ENCODE assay signal across 27 cellular contexts in genomic region chrX:42392846-42393245, GRCh38.
"Had no signal": no experiment of that assay in that cellular context is flagged by ENCODE, and none has a peak within 500 bp of the region (broad histone marks: within the 10 kb centered on the region; RNA-seq: fewer than 3 reads in every experiment).

No MANE protein-coding gene starts in this region.

- FAIRE-seq: small intestine had no signal

- H3K27ac Mint-ChIP-seq: naive thymus-derived CD8-positive, alpha-beta T cell; natural killer cell treated with Interleukin-12 subunit alpha and Interleukin-12 subunit beta and Interleukin-15 and Interleukin-18, amount 100 ng/mL, for 72 hours; nephron progenitor cell; progenitor cell of endocrine pancreas; stimulated activated memory B cell treated with anti-CD40 and anti-IgM and Interleukin-4, amounts not matched to agents 10 μg/mL and 1 μg/mL and 100 μg/mL, for 72 hours; stimulated activated naive CD8-positive, alpha-beta T cell treated with anti-CD3 and anti-CD28 coated beads, Interleukin-15, amount 100 ng/mL, for 72 hours; type B pancreatic cell had no signal

- H3K36me3 Mint-ChIP-seq: stimulated activated memory B cell treated with anti-CD40 and anti-IgM and Interleukin-4, amounts not matched to agents 10 μg/mL and 1 μg/mL and 100 μg/mL, for 72 hours; type B pancreatic cell had no signal

- H3K4me3 Mint-ChIP-seq: naive thymus-derived CD8-positive, alpha-beta T cell; natural killer cell treated with Interleukin-12 subunit alpha and Interleukin-12 subunit beta and Interleukin-15 and Interleukin-18, amount 100 ng/mL, for 72 hours; nephron progenitor cell; neural crest cell; stimulated activated memory B cell treated with anti-CD40 and anti-IgM and Interleukin-4, amounts not matched to agents 10 μg/mL and 1 μg/mL and 100 μg/mL, for 72 hours; stimulated activated naive CD8-positive, alpha-beta T cell treated with anti-CD3 and anti-CD28 coated beads, Interleukin-15, amount 100 ng/mL, for 72 hours; type B pancreatic cell had no signal

- H3K27me3 Mint-ChIP-seq: naive thymus-derived CD8-positive, alpha-beta T cell; progenitor cell of endocrine pancreas; stimulated activated memory B cell treated with anti-CD40 and anti-IgM and Interleukin-4, amounts not matched to agents 10 μg/mL and 1 μg/mL and 100 μg/mL, for 72 hours; stimulated activated naive CD8-positive, alpha-beta T cell treated with anti-CD3 and anti-CD28 coated beads, Interleukin-15, amount 100 ng/mL, for 72 hours; type B pancreatic cell had no signal

- DNase-seq: naive thymus-derived CD8-positive, alpha-beta T cell; nephron progenitor cell; nucleus accumbens; posterior cingulate gyrus; psoas muscle; right cardiac atrium; right lobe of liver; sigmoid colon; small intestine; stimulated activated CD4-positive, alpha-beta T cell treated with anti-CD3 and anti-CD28 coated beads, Interleukin-15, amount 100 ng/mL, for 24 hours; stimulated activated CD4-positive, alpha-beta T cell treated with anti-CD3 and anti-CD28 coated beads, Interleukin-4, amount 100 ng/mL, for 1 hour; stimulated activated CD4-positive, alpha-beta T cell treated with anti-CD3 and anti-CD28 coated beads, Interleukin-4, amount 100 ng/mL, for 4 hours; stimulated activated CD8-positive, alpha-beta memory T cell treated with anti-CD3 and anti-CD28 coated beads, Interleukin-4, amount 100 ng/mL, for 48 hours; stimulated activated naive CD4-positive, alpha-beta T cell; stimulated activated naive CD8-positive, alpha-beta T cell treated with anti-CD3 and anti-CD28 coated beads, Interleukin-15, amount 100 ng/mL, for 72 hours; stimulated activated naive CD8-positive, alpha-beta T cell treated with anti-CD3 and anti-CD28 coated beads, Interleukin-15, Interleukin-2, amounts not matched to agents 100 U/mL and 50 U/mL, for 24 hours; substantia nigra; testis; tibial artery; transverse colon; upper lobe of right lung; uterus had no signal

- H3K9me3 Mint-ChIP-seq: natural killer cell treated with Interleukin-12 subunit alpha and Interleukin-12 subunit beta and Interleukin-15 and Interleukin-18, amount 100 ng/mL, for 72 hours; nephron progenitor cell; neural crest cell had no signal

- H3K4me1 Mint-ChIP-seq: naive thymus-derived CD8-positive, alpha-beta T cell; nephron progenitor cell; neural crest cell; stimulated activated memory B cell treated with anti-CD40 and anti-IgM and Interleukin-4, amounts not matched to agents 10 μg/mL and 1 μg/mL and 100 μg/mL, for 72 hours; stimulated activated naive CD8-positive, alpha-beta T cell treated with anti-CD3 and anti-CD28 coated beads, Interleukin-15, amount 100 ng/mL, for 72 hours had no signal

- ATAC-seq: naive thymus-derived CD8-positive, alpha-beta T cell; natural killer cell treated with Interleukin-12 subunit alpha and Interleukin-12 subunit beta and Interleukin-15 and Interleukin-18, amount 100 ng/mL, for 72 hours; psoas muscle; right cardiac atrium; right lobe of liver; stimulated activated memory B cell treated with anti-CD40 and anti-IgM and Interleukin-4, amounts not matched to agents 10 μg/mL and 1 μg/mL and 100 μg/mL, for 72 hours; stimulated activated naive CD8-positive, alpha-beta T cell treated with anti-CD3 and anti-CD28 coated beads, Interleukin-15, amount 100 ng/mL, for 72 hours; stimulated activated naive CD8-positive, alpha-beta T cell treated with anti-CD3 and anti-CD28 coated beads, Interleukin-15, Interleukin-2, amounts not matched to agents 100 U/mL and 50 U/mL, for 24 hours; upper lobe of right lung had no signal
